11 cellular contexts compared by ENCODE assay signal in the genomic region with DNA sequence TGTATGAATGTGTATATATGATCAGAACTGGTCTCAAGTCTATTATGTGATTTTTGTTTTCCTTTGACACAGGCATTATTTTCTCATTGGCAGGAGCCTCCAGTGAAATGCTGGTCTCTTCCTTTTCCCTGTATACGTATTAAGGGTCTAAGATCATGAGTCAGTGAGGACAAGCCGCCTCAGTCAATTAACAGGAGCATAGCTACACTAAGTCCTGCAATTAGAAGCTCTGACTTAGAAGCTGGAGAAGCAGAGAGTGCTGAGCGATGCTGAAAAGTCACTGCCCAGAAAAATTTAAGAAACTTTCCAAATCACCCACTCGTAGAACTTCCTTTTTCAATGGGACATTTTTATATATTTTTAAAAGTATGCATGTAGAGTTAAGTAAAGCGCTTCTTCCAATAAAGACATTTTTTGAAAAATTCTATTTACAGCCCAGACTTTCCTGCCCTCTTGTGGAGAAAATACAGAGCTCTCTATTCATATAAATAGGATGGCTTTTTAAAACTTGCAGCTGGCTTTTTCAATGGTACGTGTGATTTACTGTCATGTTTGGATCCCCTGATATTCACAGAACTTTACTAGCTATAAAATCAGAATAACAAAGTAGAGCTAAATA.
DNase-seq lines count a peak whose midpoint lies in the region; ATAC-seq and TF ChIP-seq lines count a peak whose summit lies in the region.
"Had no signal": no experiment of that assay in that cellular context is flagged by ENCODE, and none has a peak within 500 bp of the region (broad histone marks: within the 10 kb centered on the region; RNA-seq: fewer than 3 reads in every experiment).

No MANE protein-coding gene starts in this region.

- no peak overlapping the region for H2AFZ ChIP-seq in HCT116 (ENCODE audit: low read depth, low read length, poor library complexity, severe bottlenecking)

- H3K4me2 ChIP-seq in HCT116 (ENCODE audit: low read length), result no peak overlapping the region

- H3K4me3 ChIP-seq in HCT116 (replicated peaks in 1 of 2; ENCODE audit: low read depth in 1 of 2, low read length in 2 of 2) (no peak overlapping the region), SK-N-MC (no peak overlapping the region), iPS-20b (ENCODE audit: low read length) (peak overlapping the region; percentile 46; the same call in 1 of the 2 replicates)
- H3K4me3 ChIP-seq: right atrium auricular region had no signal

- H3K4me1 ChIP-seq in HCT116 (ENCODE audit: control insufficient read depth in 1 of 2, insufficient read depth in 2 of 2, low read length in 2 of 2) (no peaks in the 10 kb centered on the region), iPS-20b (ENCODE audit: insufficient read depth, low read length) (no peaks in the 10 kb centered on the region)

- TF ChIP-seq RAD21 in HCT116 (IDR thresholded peaks at IDR 0.05; ENCODE audit: low read depth), result peak; percentile 63

- peaks cover 18% of the 10 kb centered on the region for H3K27me3 ChIP-seq in HCT116 (ENCODE audit: insufficient read depth, low read length)
- no peaks in the 10 kb centered on the region for H3K27me3 ChIP-seq in iPS-20b (ENCODE audit: insufficient read depth, low read length)
- H3K27me3 ChIP-seq: right atrium auricular region had no signal

- H3K9me3 ChIP-seq in HCT116 (ENCODE audit: control insufficient read depth in 1 of 2, insufficient read depth in 1 of 2, low read depth in 1 of 2, low read length in 2 of 2) (no peaks in the 10 kb centered on the region), SK-N-MC (ENCODE audit: low read depth, low read length) (no peaks in the 10 kb centered on the region), iPS-20b (ENCODE audit: insufficient read depth, low read depth, low read length) (no peaks in the 10 kb centered on the region)
- H3K9me3 ChIP-seq: right atrium auricular region had no signal

- RAD21 ChIA-PET in HCT116 (lab: Charles Lee; ENCODE audit: low non-redundant PET in 1 of 2, low total read pairs in 2 of 2, uncharacterized antibody in 2 of 2, unreplicated experiment in 2 of 2), result interaction anchor here in 1 of 2 experiments (1.0 kb wide), 1 partner anchor 162 kb away, joined by 3 read pairs; no protein-coding TSS in a partner anchor

- H3K27me3 Mint-ChIP-seq in stimulated activated naive CD8-positive, alpha-beta T cell treated with anti-CD3 and anti-CD28 coated beads, Interleukin-15, amount 100 ng/mL, for 72 hours, result peaks cover 7% of the 10 kb centered on the region

- H3K79me2 ChIP-seq in HCT116 (ENCODE audit: insufficient read depth, low read length), result no peaks in the 10 kb centered on the region

- no peaks in the 10 kb centered on the region for H3K4me1 Mint-ChIP-seq in stimulated activated naive CD8-positive, alpha-beta T cell treated with anti-CD3 and anti-CD28 coated beads, Interleukin-15, amount 100 ng/mL, for 72 hours

- H4K20me1 ChIP-seq in HCT116 (ENCODE audit: insufficient read depth), result no peaks in the 10 kb centered on the region

- no peaks in the 10 kb centered on the region for H3K9me2 ChIP-seq in HCT116 (ENCODE audit: insufficient read depth)

- H3K36me3 ChIP-seq in HCT116 (ENCODE audit: control insufficient read depth in 1 of 2, insufficient read depth in 2 of 2, low read length in 2 of 2) (no peaks in the 10 kb centered on the region), SK-N-MC (ENCODE audit: insufficient read depth, low read length) (no peaks in the 10 kb centered on the region), iPS-20b (ENCODE audit: insufficient read depth, low read depth, low read length) (no peaks in the 10 kb centered on the region)
- H3K36me3 ChIP-seq: right atrium auricular region had no signal

- intact Hi-C loops in HCT116 (cut with micrococcal nuclease), result no loop called here

- POLR2A ChIA-PET in HCT116 (lab: Charles Lee), result no interaction called here

- ATAC-seq in HCT116 (peak; percentile 61), GM19351 (IDR thresholded peaks at IDR 0.05; ENCODE audit: unreplicated experiment) (no peak)
- no peak for ATAC-seq in stimulated activated naive CD8-positive, alpha-beta T cell treated with anti-CD3 and anti-CD28 coated beads, Interleukin-15, amount 100 ng/mL, for 72 hours

- DNase-seq in ACHN (peak; percentile 14), HCT116 (ENCODE audit: low read depth, low spot score) (peak; percentile 16), SK-N-MC (ENCODE audit: low read depth, low spot score) (peak; percentile 10), amygdala (lab: John Stamatoyannopoulos, UW) (no peak)
- DNase-seq in activated effector memory CD4-positive, alpha-beta T cell treated with anti-CD3 and anti-CD28 coated beads, Interleukin-2, amount 50 U/mL, for 16 hours, result no peak
- no peak for DNase-seq in stimulated activated naive CD8-positive, alpha-beta T cell treated with anti-CD3 and anti-CD28 coated beads, Interleukin-15, amount 100 ng/mL, for 72 hours
- DNase-seq: amniotic stem cell, NCI-H226 had no signal

- H3K9me3 Mint-ChIP-seq in stimulated activated naive CD8-positive, alpha-beta T cell treated with anti-CD3 and anti-CD28 coated beads, Interleukin-15, amount 100 ng/mL, for 72 hours, result no peaks in the 10 kb centered on the region

- no peak overlapping the region for H3K27ac ChIP-seq in HCT116 (ENCODE audit: low read depth, low read length)
- no peak overlapping the region for H3K27ac ChIP-seq in SK-N-MC
- H3K27ac ChIP-seq in iPS-20b (ENCODE audit: low read length), result no peak overlapping the region
- H3K27ac ChIP-seq: right atrium auricular region had no signal

- no peak overlapping the region for H3K4me3 Mint-ChIP-seq in stimulated activated naive CD8-positive, alpha-beta T cell treated with anti-CD3 and anti-CD28 coated beads, Interleukin-15, amount 100 ng/mL, for 72 hours

- TF ChIP-seq CTCF in HCT116 (IDR thresholded peaks at IDR 0.05 in 2 of 3, conservative IDR thresholded peaks at IDR 0.05 in 1 of 3; ENCODE audit: borderline replicate concordance in 1 of 3, insufficient read depth in 1 of 3, low read depth in 2 of 3, low read length in 2 of 3), result peak; percentile 36 to 61 (median 48); a peak in 4 of 6 replicates

- CTCF ChIA-PET in HCT116 (lab: Charles Lee), result interaction anchor here (0.7 to 1.8 kb wide), 16 partner anchors 9 to 270 kb away, joined by 3 to 30 read pairs (median 4); no protein-coding TSS in a partner anchor

- no peak for TF ChIP-seq POLR2A in HCT116 (IDR thresholded peaks at IDR 0.05; ENCODE audit: borderline replicate concordance, extremely low read depth, insufficient read depth, insufficient read length)

- no peak overlapping the region for H3K27ac Mint-ChIP-seq in stimulated activated naive CD8-positive, alpha-beta T cell treated with anti-CD3 and anti-CD28 coated beads, Interleukin-15, amount 100 ng/mL, for 72 hours

- in situ Hi-C loops in ACHN (cut with HindIII; ENCODE audit: low pct_ligation_motif_present, low pct_unique_long_range_greater_than_20kb, low sequenced_read_pairs), result no loop called here

- no TSS peak for BruUV-seq in HCT116 (replicated peaks; lab: Mats Ljungman, UMichigan)

- H3K9ac ChIP-seq in HCT116 (ENCODE audit: low read length), result no peak overlapping the region
- H3K9ac ChIP-seq in SK-N-MC (ENCODE audit: insufficient read length), result no peak overlapping the region
- H3K9ac ChIP-seq in iPS-20b (ENCODE audit: low read depth, low read length), result no peak overlapping the region

TF ChIP-seq in HCT116, 20 proteins besides CTCF, POLR2A, EP300 and RAD21:
- TF ChIP-seq ZNF274 (IDR thresholded peaks at IDR 0.05; ENCODE audit: low read depth, low read length), result no peak
- TF ChIP-seq CBX3 (IDR thresholded peaks at IDR 0.05; ENCODE audit: low read depth), result no peak
- TF ChIP-seq, protein P1, sequence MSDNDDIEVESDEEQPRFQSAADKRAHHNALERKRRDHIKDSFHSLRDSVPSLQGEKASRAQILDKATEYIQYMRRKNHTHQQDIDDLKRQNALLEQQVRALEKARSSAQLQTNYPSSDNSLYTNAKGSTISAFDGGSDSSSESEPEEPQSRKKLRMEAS (IDR thresholded peaks at IDR 0.05), result no peak
- no peak for TF ChIP-seq SP1 (IDR thresholded peaks at IDR 0.05; ENCODE audit: low read depth)
- TF ChIP-seq YY1 (IDR thresholded peaks at IDR 0.05; ENCODE audit: extremely low read depth, insufficient replicate concordance, low read depth, low read length), result no peak
- TF ChIP-seq, protein P2, sequence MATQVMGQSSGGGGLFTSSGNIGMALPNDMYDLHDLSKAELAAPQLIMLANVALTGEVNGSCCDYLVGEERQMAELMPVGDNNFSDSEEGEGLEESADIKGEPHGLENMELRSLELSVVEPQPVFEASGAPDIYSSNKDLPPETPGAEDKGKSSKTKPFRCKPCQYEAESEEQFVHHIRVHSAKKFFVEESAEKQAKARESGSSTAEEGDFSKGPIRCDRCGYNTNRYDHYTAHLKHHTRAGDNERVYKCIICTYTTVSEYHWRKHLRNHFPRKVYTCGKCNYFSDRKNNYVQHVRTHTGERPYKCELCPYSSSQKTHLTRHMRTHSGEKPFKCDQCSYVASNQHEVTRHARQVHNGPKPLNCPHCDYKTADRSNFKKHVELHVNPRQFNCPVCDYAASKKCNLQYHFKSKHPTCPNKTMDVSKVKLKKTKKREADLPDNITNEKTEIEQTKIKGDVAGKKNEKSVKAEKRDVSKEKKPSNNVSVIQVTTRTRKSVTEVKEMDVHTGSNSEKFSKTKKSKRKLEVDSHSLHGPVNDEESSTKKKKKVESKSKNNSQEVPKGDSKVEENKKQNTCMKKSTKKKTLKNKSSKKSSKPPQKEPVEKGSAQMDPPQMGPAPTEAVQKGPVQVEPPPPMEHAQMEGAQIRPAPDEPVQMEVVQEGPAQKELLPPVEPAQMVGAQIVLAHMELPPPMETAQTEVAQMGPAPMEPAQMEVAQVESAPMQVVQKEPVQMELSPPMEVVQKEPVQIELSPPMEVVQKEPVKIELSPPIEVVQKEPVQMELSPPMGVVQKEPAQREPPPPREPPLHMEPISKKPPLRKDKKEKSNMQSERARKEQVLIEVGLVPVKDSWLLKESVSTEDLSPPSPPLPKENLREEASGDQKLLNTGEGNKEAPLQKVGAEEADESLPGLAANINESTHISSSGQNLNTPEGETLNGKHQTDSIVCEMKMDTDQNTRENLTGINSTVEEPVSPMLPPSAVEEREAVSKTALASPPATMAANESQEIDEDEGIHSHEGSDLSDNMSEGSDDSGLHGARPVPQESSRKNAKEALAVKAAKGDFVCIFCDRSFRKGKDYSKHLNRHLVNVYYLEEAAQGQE (IDR thresholded peaks at IDR 0.05; ENCODE audit: low read depth), result no peak

Comparison
In these comparisons a context has a peak if more than half of its experiments do, and no peak if none do; other contexts are left out.
1. DNase-seq: peak in ACHN (single experiment), HCT116 (single experiment) and SK-N-MC (single experiment); none in activated effector memory CD4-positive, alpha-beta T cell treated with anti-CD3 and anti-CD28 coated beads, Interleukin-2, amount 50 U/mL, for 16 hours (single experiment), stimulated activated naive CD8-positive, alpha-beta T cell treated with anti-CD3 and anti-CD28 coated beads, Interleukin-15, amount 100 ng/mL, for 72 hours (0 of 2) and amygdala (0 of 56).